In the genomic region with DNA sequence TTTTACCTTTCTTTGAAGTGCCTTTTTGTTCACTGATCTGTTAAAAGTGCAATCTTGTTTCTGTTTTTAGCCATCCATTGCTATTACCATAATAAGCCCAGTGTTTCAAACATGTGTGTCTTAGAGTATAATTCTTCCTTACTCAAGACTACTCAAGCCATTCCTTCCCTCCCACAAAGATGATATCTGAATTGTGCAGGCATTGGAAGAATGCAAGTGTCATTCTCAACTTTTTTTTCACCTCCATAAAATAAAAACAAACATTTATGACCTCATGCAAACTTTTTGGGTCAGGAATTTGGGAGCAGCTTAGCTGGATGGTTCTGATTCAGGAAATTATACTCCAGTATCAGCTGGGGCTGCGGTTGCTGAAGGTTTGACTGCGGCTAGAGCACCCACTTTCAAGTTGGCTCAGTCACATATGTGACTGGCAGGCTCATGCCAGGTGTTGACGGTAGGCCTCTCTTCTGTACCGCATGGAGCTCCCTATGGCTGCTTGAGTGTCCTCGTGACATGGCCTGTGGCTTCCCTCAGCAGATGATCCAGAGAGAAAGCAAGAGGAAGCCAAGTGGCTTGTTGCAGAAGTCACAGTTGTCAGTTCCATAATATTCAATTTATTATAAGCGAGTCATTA, we compare ENCODE assay signal across 24 cellular contexts.
"Had no signal": no experiment of that assay in that cellular context is flagged by ENCODE, and none has a peak within 500 bp of the region (broad histone marks: within the 10 kb centered on the region; RNA-seq: fewer than 3 reads in every experiment).

No MANE protein-coding gene starts in this region.

- H3K9ac ChIP-seq: KMS-11 had no signal

- ATAC-seq: activated T-helper 17 cell treated with anti-CD3 and anti-CD28 coated beads, Interleukin-2, amount 50 U/mL, for 72 hours; PC-3; T-helper 17 cell had no signal

- H3K4me3 ChIP-seq: cardiac muscle cell had no signal

- FAIRE-seq: astrocyte, RCC 7860, TTC549 had no signal

- H3K27me3 ChIP-seq: cardiac muscle cell had no signal

- H3K27ac ChIP-seq: cardiac muscle cell, KMS-11 had no signal

- DNase-seq: activated CD4-positive, alpha-beta memory T cell treated with anti-CD3 and anti-CD28 coated beads, Interleukin-2, amount 10 ng/mL, durations not matched to agents 7 days and 5 days; activated CD4-positive, alpha-beta T cell treated with anti-CD3 and anti-CD28 coated beads, Interleukin-2, amount 50 U/mL, for 1 hour; activated CD4-positive, CD25-positive, alpha-beta regulatory T cell; activated gamma-delta T cell; activated naive CD4-positive, alpha-beta T cell treated with anti-CD3 and anti-CD28 coated beads for 36 hours; activated T-cell treated with anti-CD3 and anti-CD28 coated beads for 4 hours; activated T-cell treated with anti-CD3 and anti-CD28 coated beads, Interleukin-2, amount 50 U/mL, for 48 hours; amygdala; NCI-H1105 treated with DMSO at 0.1 percent for 48 hours; NCI-H146; NCI-H187 treated with DMSO at 0.1 percent for 48 hours; NCI-H2081 treated with DMSO at 0.1 percent for 48 hours; NCI-H446; NCI-H524; PC-3; SHP77 treated with DMSO at 0.1 percent for 48 hours; T-helper 17 cell; T-helper 9 cell had no signal

- H3K4me2 ChIP-seq: KMS-11 had no signal

- H3K36me3 ChIP-seq: cardiac muscle cell had no signal
